In genomic region chr11:67405196-67405567, GRCh38 we compare ENCODE assay signal across 15 cellular contexts. TPM values are rescaled to one million over a fixed set of nuclear protein-coding genes. Genes with fewer than 3 reads are reported as not detected.
DNase-seq lines count a peak whose midpoint lies in the region; TF ChIP-seq lines count a peak whose summit lies in the region.
"Had no signal": no experiment of that assay in that cellular context is flagged by ENCODE, and none has a peak within 500 bp of the region (broad histone marks: within the 10 kb centered on the region; RNA-seq: fewer than 3 reads in every experiment).

No MANE protein-coding gene starts in this region.

- no peak overlapping the region for H2AFZ ChIP-seq in OCI-LY7 (ENCODE audit: low read length)
- H2AFZ ChIP-seq: hepatocyte had no signal

- POLR2A ChIA-PET in OCI-LY7 (lab: Charles Lee), result interaction anchor here (0.6 to 5.1 kb wide), 3 partner anchors 32 to 78 kb away, joined by 3 to 38 read pairs (median 3); partner anchors contain the start of genes POLD4 and PTPRCAP

- DNase-seq in OCI-LY7 (ENCODE audit: low spot score), result no peak
- no peak for DNase-seq in retina
- DNase-seq in HFFc6, result no peak
- DNase-seq in NCI-H146 (lab: John Stamatoyannopoulos, UW), result no peak
- DNase-seq in NCI-H1092 (lab: John Stamatoyannopoulos, UW), result no peak
- DNase-seq: Caco-2, HCEC 1CT, NCI-H1105 had no signal

- H3K9me2 ChIP-seq in DOHH2 (replicated peaks; ENCODE audit: control insufficient read depth, low read length) (no peaks in the 10 kb centered on the region), OCI-LY7 (ENCODE audit: insufficient read depth, low read length) (no peaks in the 10 kb centered on the region)

- H3K4me3 ChIP-seq in DOHH2 (ENCODE audit: low read length), result peak overlapping the region; percentile 93
- H3K4me3 ChIP-seq in OCI-LY7 (ENCODE audit: low read depth, low read length, poor library complexity, severe bottlenecking), result peak overlapping the region; percentile 79
- H3K4me3 ChIP-seq in neutrophil (ENCODE audit: low read depth in 1 of 2, low read length in 1 of 2), result peak overlapping the region; percentile 77 to 89
- H3K4me3 ChIP-seq: cardiac muscle cell, hepatocyte, lung had no signal

- peaks cover 12% of the 10 kb centered on the region for H3K27me3 Mint-ChIP-seq in HFFc6 (ENCODE audit: insufficient read depth)

- no peaks in the 10 kb centered on the region for H3K9me3 ChIP-seq in DOHH2 (ENCODE audit: control insufficient read depth, insufficient read depth, low read length)
- H3K9me3 ChIP-seq in OCI-LY7 (ENCODE audit: low read length), result no peaks in the 10 kb centered on the region
- no peaks in the 10 kb centered on the region for H3K9me3 ChIP-seq in neutrophil
- H3K9me3 ChIP-seq: Caco-2 had no signal

- H3K9me3 Mint-ChIP-seq in HFFc6, result no peaks in the 10 kb centered on the region

- H3K4me2 ChIP-seq in DOHH2 (ENCODE audit: low read length) (peak overlapping the region; percentile 80), OCI-LY7 (ENCODE audit: low read length) (peak overlapping the region; percentile 73)
- H3K4me2 ChIP-seq: hepatocyte had no signal

- H3K27me3 ChIP-seq in DOHH2 (ENCODE audit: control insufficient read depth, low read length) (no peaks in the 10 kb centered on the region), neutrophil (no peaks in the 10 kb centered on the region)
- H3K27me3 ChIP-seq: cardiac muscle cell, hepatocyte had no signal

- H3K4me1 Mint-ChIP-seq in HFFc6 (ENCODE audit: low read depth), result peaks cover 7% of the 10 kb centered on the region

- H3K27ac ChIP-seq in DOHH2 (ENCODE audit: low read depth, low read length), result peak overlapping the region; percentile 96
- peak overlapping the region; percentile 97 for H3K27ac ChIP-seq in OCI-LY7 (ENCODE audit: low read depth, low read length, poor library complexity, severe bottlenecking)
- peak overlapping the region; percentile 11 for H3K27ac ChIP-seq in angular gyrus (ENCODE audit: low read depth, low read length)
- H3K27ac ChIP-seq in neutrophil, result peak overlapping the region; percentile 98
- H3K27ac ChIP-seq: cardiac muscle cell, hepatocyte had no signal

- H3F3A ChIP-seq in DOHH2 (ENCODE audit: control insufficient read depth, insufficient read depth), result peaks cover 22% of the 10 kb centered on the region

- H3K36me3 ChIP-seq in DOHH2 (ENCODE audit: control insufficient read depth, low read length) (peaks cover 71% of the 10 kb centered on the region), OCI-LY7 (ENCODE audit: insufficient read depth, low read length) (peaks cover 48% of the 10 kb centered on the region; the same call in 1 of the 2 replicates), neutrophil (peaks cover 58% of the 10 kb centered on the region)
- H3K36me3 ChIP-seq: cardiac muscle cell had no signal

- peaks cover 82% of the 10 kb centered on the region for H3K4me1 ChIP-seq in DOHH2 (ENCODE audit: control insufficient read depth, low read length)
- H3K4me1 ChIP-seq in OCI-LY7 (ENCODE audit: insufficient read depth, low read length, poor library complexity, severe bottlenecking), result peaks cover 79% of the 10 kb centered on the region
- H3K4me1 ChIP-seq in neutrophil (ENCODE audit: control insufficient read depth in 1 of 2, insufficient read depth in 1 of 2, low read depth in 1 of 2, low read length in 1 of 2), result peaks cover 86 to 87% of the 10 kb centered on the region in 2 experiments

- TF ChIP-seq CTCF in DOHH2 (IDR thresholded peaks at IDR 0.05; ENCODE audit: low read depth, low read length, poor library complexity, severe bottlenecking) (no peak), OCI-LY7 (conservative IDR thresholded peaks at IDR 0.05; ENCODE audit: low read length) (no peak), neutrophil (IDR thresholded peaks at IDR 0.05) (no peak), HFFc6 (IDR thresholded peaks at IDR 0.05) (no peak)

- peaks cover 6% of the 10 kb centered on the region; the same call in 1 of the 2 replicates for H3K36me3 Mint-ChIP-seq in HFFc6 (ENCODE audit: low read depth)

- intact Hi-C loops in OCI-LY7 (cut with micrococcal nuclease; ENCODE audit: unreplicated experiment), result loop anchor here (10.0 kb wide), 1 partner anchor 240 kb away; no protein-coding TSS in a partner anchor

- H3K79me2 ChIP-seq in DOHH2 (ENCODE audit: control insufficient read depth, low read length) (peaks cover 58% of the 10 kb centered on the region), OCI-LY7 (ENCODE audit: insufficient read depth, low read depth, low read length) (peaks cover 49% of the 10 kb centered on the region)

- BruUV-seq in OCI-LY7 (replicated peaks; lab: Mats Ljungman, UMichigan), result no TSS peak

- H3K27ac Mint-ChIP-seq in HFFc6, result no peak overlapping the region

- CTCF ChIA-PET in OCI-LY7 (lab: Charles Lee; ENCODE audit: unreplicated experiment), result no interaction called here

- H3K4me3 Mint-ChIP-seq in HFFc6, result no peak overlapping the region

- peaks cover 7% of the 10 kb centered on the region; the same call in 1 of the 2 replicates for H4K20me1 ChIP-seq in DOHH2 (ENCODE audit: control insufficient read depth, insufficient read depth, low read depth, low read length)
- 0 out of 2 replicates have a peak, but pooled peaks cover 6% of the 10 kb centered on the region for H4K20me1 ChIP-seq in OCI-LY7 (ENCODE audit: insufficient read depth, low read length)

RNA-seq across cellular contexts. Expression of gene TBC1D10C, which starts 1.3 kb away (rescaled TPM):
- total RNA-seq in OCI-LY7 (2014; rRNA removed; shearing (Covaris generic)), result 105 and 124 TPM in 2 replicates
- total RNA-seq in OCI-LY7 (2022), result 108 and 117 TPM in 2 replicates
- total RNA-seq in HFFc6 (2021; fragmentation: NEBNext Ultra II Directional; extraction: Animal tissue kit (Norgen Biotek cat#: 25700)), result not detected
- total RNA-seq: Caco-2, cardiac muscle cell, hepatocyte, NCI-H460 had no signal

RNA-seq across cellular contexts. Expression of gene PPP1CA, which starts 3.5 kb away (rescaled TPM):
- total RNA-seq in OCI-LY7 (2014; rRNA removed; shearing (Covaris generic)), result 248 and 311 TPM in 2 replicates
- total RNA-seq in OCI-LY7 (2022), result 210 and 219 TPM in 2 replicates
- total RNA-seq in HFFc6 (2021; fragmentation: NEBNext Ultra II Directional; extraction: Animal tissue kit (Norgen Biotek cat#: 25700)), result 100 to 1,000 TPM; 162 to 191 (median 180) TPM

RNA-seq across cellular contexts. Expression of gene CARNS1, which starts 10.3 kb away (rescaled TPM):
- 0.06 and 0.15 TPM in 2 replicates for total RNA-seq in OCI-LY7 (2014; rRNA removed; shearing (Covaris generic))
- total RNA-seq in OCI-LY7 (2022), result 0.21 and 0.41 TPM in 2 replicates
- under 1 TPM in 5 of 6 experiments, not detected in 1; 0.05 to 0.14 (median 0.06) TPM for total RNA-seq in HFFc6 (2021; fragmentation: NEBNext Ultra II Directional; extraction: Animal tissue kit (Norgen Biotek cat#: 25700))

RNA-seq across cellular contexts. Expression of gene RAD9A, which starts 13.4 kb away (rescaled TPM):
- total RNA-seq in OCI-LY7 (2014; rRNA removed; shearing (Covaris generic)), result 30.1 and 51.0 TPM in 2 replicates
- total RNA-seq in OCI-LY7 (2022), result 62.2 and 71.1 TPM in 2 replicates
- total RNA-seq in HFFc6 (2021; fragmentation: NEBNext Ultra II Directional; extraction: Animal tissue kit (Norgen Biotek cat#: 25700)), result 10 to 100 TPM in 1 of 6 experiments, 1 to 10 TPM in 5; 7.6 to 10.3 (median 8.8) TPM

RNA-seq across cellular contexts. Expression of gene RPS6KB2, which starts 23.1 kb away (rescaled TPM):
- 51.1 and 69.4 TPM in 2 replicates for total RNA-seq in OCI-LY7 (2014; rRNA removed; shearing (Covaris generic))
- total RNA-seq in OCI-LY7 (2022), result 48.3 and 54.9 TPM in 2 replicates
- 10 to 100 TPM; 51.5 to 58.4 (median 55.8) TPM for total RNA-seq in HFFc6 (2021; fragmentation: NEBNext Ultra II Directional; extraction: Animal tissue kit (Norgen Biotek cat#: 25700))

Comparison
In these comparisons a context has a peak if more than half of its experiments do, and no peak if none do; other contexts are left out.
1. H3K27ac ChIP-seq: peak in every context shown above with its lines; median percentile 98 in neutrophil; 97 in OCI-LY7; 96 in DOHH2; 11 in angular gyrus.
2. RNA of gene TBC1D10C, which starts 1.3 kb away (total RNA-seq): 105 to 124 TPM in OCI-LY7; not detected in HFFc6; every median in the first group is over 100 times any median in the second.
3. Peak in every context shown above with its lines, with median percentiles within 50 percentile points of each other: H3K4me3 ChIP-seq.